In genomic region chr1:160777486-160778089, GRCh38 we compare ENCODE assay signal across 8 cellular contexts. TPM values are rescaled to one million over a fixed set of nuclear protein-coding genes. Genes with fewer than 3 reads are reported as not detected.
DNase-seq lines count a peak whose midpoint lies in the region; ATAC-seq and TF ChIP-seq lines count a peak whose summit lies in the region.

No MANE protein-coding gene starts in this region.

- peak; percentile 46 for DNase-seq in activated CD8-positive, alpha-beta memory T cell treated with anti-CD3 and anti-CD28 coated beads, Interleukin-2, amount 50 U/mL, for 4 hours
- no peak for DNase-seq in activated CD8-positive, alpha-beta memory T cell treated with anti-CD3 and anti-CD28 coated beads, Interleukin-2, amount 50 U/mL, for 48 hours
- DNase-seq in NCI-H2107 treated with DMSO at 0.1 percent for 48 hours (lab: John Stamatoyannopoulos, UW; ENCODE audit: unreplicated experiment) (peak; percentile 16), activated T-cell treated with anti-CD3 and anti-CD28 coated beads for 1 hour (ENCODE audit: low read depth) (peak; percentile 19), immature natural killer cell (peak; percentile 33 to 55 (median 53)), stomach (peak; percentile 68), medulla oblongata (ENCODE audit: extremely low spot score) (no peak)

- peak in 5 of 7 experiments; percentile 23 to 78 (median 44) for TF ChIP-seq CTCF in stomach (IDR thresholded peaks at IDR 0.05)

- WGBS in stomach, 5 donors = 49 to 71% (median 54%) methylated on average over 6 to 7 of the region's 7 CpGs

- no peak overlapping the region for H3K4me3 Mint-ChIP-seq in immature natural killer cell

- TF ChIP-seq POLR2A in stomach (IDR thresholded peaks at IDR 0.05) = no peak

- peaks cover 5 to 20% (median 11%) of the 10 kb centered on the region in 4 donors for H3K4me1 ChIP-seq in stomach

- no peak overlapping the region for H3K27ac Mint-ChIP-seq in immature natural killer cell

- TF ChIP-seq EP300 in stomach (IDR thresholded peaks at IDR 0.05) = no peak

- H3K36me3 ChIP-seq in stomach = no peaks in the 10 kb centered on the region

- peaks cover 0 to 4% (median 2%) of the 10 kb centered on the region in 3 donors for H3K27me3 Mint-ChIP-seq in immature natural killer cell (ENCODE audit: low read depth in 3 of 3)

- no peak for ATAC-seq in GM21447 (IDR thresholded peaks at IDR 0.05; ENCODE audit: unreplicated experiment)

- H3K27me3 ChIP-seq in stomach = no peaks in the 10 kb centered on the region

- intact Hi-C loops in stomach (cut with DNase I; ENCODE audit: low total_unique reads) = no loop called here

- no peak overlapping the region for H3K27ac ChIP-seq in stomach

- H3K36me3 Mint-ChIP-seq in immature natural killer cell = no peaks in the 10 kb centered on the region

- H3K4me3 ChIP-seq in stomach = no peak overlapping the region

- H3K4me1 Mint-ChIP-seq in immature natural killer cell = peaks cover 0 to 2% of the 10 kb centered on the region in 2 donors

- no peaks in the 10 kb centered on the region for H3K9me3 ChIP-seq in stomach

- H3K9me3 Mint-ChIP-seq in immature natural killer cell = no peaks in the 10 kb centered on the region

RNA-seq across cellular contexts. Expression of gene LY9, which starts 18.4 kb away (rescaled TPM):
- polyA plus RNA-seq in immature natural killer cell (10 to 100 TPM; 46.1 to 68.2 (median 57.2) TPM), stomach (1 to 10 TPM in 1 of 3 donors, under 1 TPM in 2; 0.25 to 1.1 (median 0.63) TPM)
- total RNA-seq in stomach = 1 to 10 TPM in 3 of 5 donors, not detected in 2; 1.3 to 7.5 (median 1.7) TPM

RNA-seq across cellular contexts. Expression of gene SLAMF7, which starts 38.5 kb away (rescaled TPM):
- polyA plus RNA-seq in immature natural killer cell (100 to 1,000 TPM; 316 to 379 (median 359) TPM), stomach (1 to 10 TPM; 1.3 to 3.7 (median 2.1) TPM)
- total RNA-seq in stomach = 1 to 10 TPM in 2 of 5 donors, under 1 TPM in 2, not detected in 1; 0.45 to 4.2 (median 1.3) TPM

Comparison
In these comparisons a context has a peak if more than half of its experiments do, and no peak if none do; other contexts are left out.
1. DNase-seq: peak in activated CD8-positive, alpha-beta memory T cell treated with anti-CD3 and anti-CD28 coated beads, Interleukin-2, amount 50 U/mL, for 4 hours (single experiment), NCI-H2107 treated with DMSO at 0.1 percent for 48 hours (single experiment), activated T-cell treated with anti-CD3 and anti-CD28 coated beads for 1 hour (single experiment), immature natural killer cell (3 of 3) and stomach (single experiment); none in activated CD8-positive, alpha-beta memory T cell treated with anti-CD3 and anti-CD28 coated beads, Interleukin-2, amount 50 U/mL, for 48 hours (single experiment) and medulla oblongata (single experiment).
2. RNA of gene LY9, which starts 18.4 kb away (polyA plus RNA-seq): 46.1 to 68.2 TPM in immature natural killer cell; 0.25 to 1.1 TPM in stomach; every median in the first group is over 10 times any median in the second.
3. RNA of gene SLAMF7, which starts 38.5 kb away (polyA plus RNA-seq): 316 to 379 TPM in immature natural killer cell; 1.3 to 3.7 TPM in stomach; every median in the first group is over 10 times any median in the second.